23 cellular contexts compared by ENCODE assay signal in the genomic region with DNA sequence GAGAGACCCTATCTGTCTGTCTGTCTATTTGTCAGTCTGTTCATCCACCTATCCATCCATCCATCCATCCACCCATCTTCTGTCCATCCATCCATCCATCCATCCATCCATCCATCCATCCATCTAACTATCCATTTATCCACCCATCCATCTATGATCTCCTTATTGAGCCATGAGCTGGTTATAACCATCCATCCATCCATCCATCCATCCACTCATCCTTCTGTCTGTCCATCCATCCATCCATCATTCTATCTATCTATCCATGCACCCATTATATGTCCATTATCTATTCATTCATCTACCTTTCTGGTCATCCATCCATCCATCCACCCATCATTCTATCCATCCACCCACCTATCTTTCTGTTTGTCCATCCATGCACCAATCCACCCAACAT. TPM values are rescaled to one million over a fixed set of nuclear protein-coding genes. Genes with fewer than 3 reads are reported as not detected.
"Had no signal": no experiment of that assay in that cellular context is flagged by ENCODE, and none has a peak within 500 bp of the region (broad histone marks: within the 10 kb centered on the region; RNA-seq: fewer than 3 reads in every experiment).

No MANE protein-coding gene starts in this region.

- H3K4me3 ChIP-seq: left ventricle myocardium inferior, ovary, right atrium auricular region, right lobe of liver, smooth muscle cell, tibial nerve, uterus had no signal

- H3K27ac ChIP-seq: left ventricle myocardium inferior, ovary, right atrium auricular region, right lobe of liver, tibial nerve, uterus had no signal

- H3K27me3 ChIP-seq: ovary, right atrium auricular region, right lobe of liver, tibial nerve, uterus had no signal

- FAIRE-seq: islet of Langerhans had no signal

- H3K36me3 ChIP-seq: left ventricle myocardium inferior, ovary, right atrium auricular region, right lobe of liver, tibial nerve, uterus had no signal

- H3K4me1 ChIP-seq: left ventricle myocardium inferior, right atrium auricular region, right lobe of liver, tibial nerve, uterus had no signal

- ATAC-seq: naive thymus-derived CD8-positive, alpha-beta T cell; right lobe of liver; stimulated activated memory B cell treated with anti-CD40 and anti-IgM and Interleukin-4, amounts not matched to agents 10 μg/mL and 1 μg/mL and 100 μg/mL, for 72 hours; stimulated activated naive CD8-positive, alpha-beta T cell treated with anti-CD3 and anti-CD28 coated beads, Interleukin-15, amount 100 ng/mL, for 72 hours had no signal

- H3K9me3 ChIP-seq: ovary, right lobe of liver, tibial nerve, uterus had no signal

- H3K4me2 ChIP-seq: smooth muscle cell had no signal

- DNase-seq: hypothalamus; immature natural killer cell; left ventricle myocardium inferior; mesenchymal stem cell; naive thymus-derived CD8-positive, alpha-beta T cell; ovary; right lobe of liver; stimulated activated CD4-positive, alpha-beta T cell treated with anti-CD3 and anti-CD28 coated beads, Interleukin-1b, Interleukin-23, amount 100 ng/mL, for 48 hours; stimulated activated CD4-positive, alpha-beta T cell treated with anti-CD3 and anti-CD28 coated beads, Interleukin-2, amount 100 ng/mL, for 48 hours; stimulated activated CD4-positive, alpha-beta T cell treated with anti-CD3 and anti-CD28 coated beads, Interleukin-4, amount 100 ng/mL, for 4 hours; stimulated activated CD8-positive, alpha-beta memory T cell treated with anti-CD3 and anti-CD28 coated beads, Interleukin-4, amount 100 ng/mL, for 48 hours; stimulated activated naive CD4-positive, alpha-beta T cell treated with Interleukin-2 at 50 U/mL for 16 hours; stimulated activated naive CD8-positive, alpha-beta T cell treated with anti-CD3 and anti-CD28 coated beads, Interleukin-15, amount 100 ng/mL, for 72 hours; substantia nigra; uterus had no signal

RNA-seq across cellular contexts. Expression of a gene that starts 44.6 kb away (rescaled TPM):
- total RNA-seq: left ventricle myocardium inferior; lung microvascular endothelial cell; naive thymus-derived CD8-positive, alpha-beta T cell; progenitor cell of endocrine pancreas; pulmonary artery endothelial cell; smooth muscle cell had no signal
- polyA plus RNA-seq: immature natural killer cell; naive thymus-derived CD8-positive, alpha-beta T cell; smooth muscle cell had no signal
